In the genomic region with DNA sequence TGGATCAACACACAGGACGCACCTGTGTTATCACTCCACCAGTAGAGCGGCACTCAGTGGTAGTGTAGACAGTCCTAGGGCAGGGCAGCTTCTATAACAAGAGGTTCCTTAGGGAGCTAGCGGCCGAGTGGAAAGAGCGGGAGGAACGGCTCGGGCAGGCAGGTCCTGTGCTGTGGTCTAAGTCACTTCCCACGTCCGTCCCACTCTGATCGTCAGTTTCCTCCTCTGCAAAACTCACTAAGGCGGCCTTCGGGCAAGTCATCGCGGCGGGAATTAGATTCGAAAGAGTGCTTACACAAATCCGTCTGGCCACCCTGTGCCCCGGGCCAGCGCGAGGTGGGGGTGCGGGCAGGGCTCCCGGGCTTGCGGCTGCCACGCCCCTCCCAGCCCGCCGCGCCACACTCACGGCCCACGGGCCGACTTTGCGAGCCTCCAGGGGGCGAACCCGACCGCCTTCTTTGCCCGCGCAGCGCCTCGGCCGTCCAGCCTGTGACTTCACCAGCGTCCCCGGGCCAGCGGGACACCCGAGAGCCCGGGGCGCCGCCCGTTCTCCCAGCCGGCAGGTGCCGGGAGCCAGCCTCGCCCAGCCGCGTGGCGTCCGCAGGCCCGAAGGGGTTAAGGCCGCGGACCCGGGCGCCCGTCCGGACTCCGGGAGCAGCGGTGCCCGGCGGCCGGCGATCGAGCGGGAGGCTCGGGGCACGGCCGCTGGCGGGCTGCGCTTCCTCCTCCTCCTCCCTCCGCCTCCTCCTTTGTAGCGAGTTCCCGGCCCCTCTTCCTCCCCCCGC, we compare ENCODE assay signal across 1 cellular context.
TF ChIP-seq lines count a peak whose summit lies in the region.

No MANE protein-coding gene starts in this region.

TF ChIP-seq in HEK293, 187 proteins besides CTCF, POLR2A, EP300 and RAD21 (continued from another document):
- TF ChIP-seq, protein P1, sequence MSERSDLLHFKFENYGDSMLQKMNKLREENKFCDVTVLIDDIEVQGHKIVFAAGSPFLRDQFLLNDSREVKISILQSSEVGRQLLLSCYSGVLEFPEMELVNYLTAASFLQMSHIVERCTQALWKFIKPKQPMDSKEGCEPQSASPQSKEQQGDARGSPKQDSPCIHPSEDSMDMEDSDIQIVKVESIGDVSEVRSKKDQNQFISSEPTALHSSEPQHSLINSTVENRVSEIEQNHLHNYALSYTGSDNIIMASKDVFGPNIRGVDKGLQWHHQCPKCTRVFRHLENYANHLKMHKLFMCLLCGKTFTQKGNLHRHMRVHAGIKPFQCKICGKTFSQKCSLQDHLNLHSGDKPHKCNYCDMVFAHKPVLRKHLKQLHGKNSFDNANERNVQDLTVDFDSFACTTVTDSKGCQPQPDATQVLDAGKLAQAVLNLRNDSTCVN (tag by site-specific recombination; optimal IDR thresholded peaks at IDR 0.05): peak; percentile 72
- TF ChIP-seq ZNF23 (tag by site-specific recombination; IDR thresholded peaks at IDR 0.05; ENCODE audit: borderline replicate concordance): no peak
- TF ChIP-seq ZNF140 (tag by site-specific recombination; IDR thresholded peaks at IDR 0.05): no peak
- TF ChIP-seq ZNF664 (tag by site-specific recombination; IDR thresholded peaks at IDR 0.05): no peak
- TF ChIP-seq ZNF791 (tag by site-specific recombination; IDR thresholded peaks at IDR 0.05): no peak
- TF ChIP-seq ZNF76 (tag by site-specific recombination; IDR thresholded peaks at IDR 0.05; ENCODE audit: borderline replicate concordance, low read depth): peak; percentile 31; the same call in 1 of the 2 replicates
- TF ChIP-seq ZNF510 (tag by site-specific recombination; IDR thresholded peaks at IDR 0.05; ENCODE audit: insufficient replicate concordance): no peak
- 0 out of 2 replicates have a peak, but pooled peaks have one; percentile 22 for TF ChIP-seq ZNF785 (tag by site-specific recombination; IDR thresholded peaks at IDR 0.05)
- no peak for TF ChIP-seq SALL2 (tag by site-specific recombination; IDR thresholded peaks at IDR 0.05; ENCODE audit: borderline replicate concordance)
- no peak for TF ChIP-seq ZNF654 (tag by site-specific recombination; IDR thresholded peaks at IDR 0.05; ENCODE audit: low read depth)
- no peak for TF ChIP-seq ZFP37 (tag by site-specific recombination; IDR thresholded peaks at IDR 0.05)
- peak; percentile 94 for TF ChIP-seq ZBTB8A (tag by site-specific recombination; IDR thresholded peaks at IDR 0.05)
- no peak for TF ChIP-seq ZBTB1 (tag by site-specific recombination; IDR thresholded peaks at IDR 0.05)
- no peak for TF ChIP-seq ZNF394 (tag by site-specific recombination; IDR thresholded peaks at IDR 0.05; ENCODE audit: borderline replicate concordance)
- peak; percentile 78 for TF ChIP-seq GLIS2 (tag by site-specific recombination; IDR thresholded peaks at IDR 0.05)
- TF ChIP-seq, protein P2, sequence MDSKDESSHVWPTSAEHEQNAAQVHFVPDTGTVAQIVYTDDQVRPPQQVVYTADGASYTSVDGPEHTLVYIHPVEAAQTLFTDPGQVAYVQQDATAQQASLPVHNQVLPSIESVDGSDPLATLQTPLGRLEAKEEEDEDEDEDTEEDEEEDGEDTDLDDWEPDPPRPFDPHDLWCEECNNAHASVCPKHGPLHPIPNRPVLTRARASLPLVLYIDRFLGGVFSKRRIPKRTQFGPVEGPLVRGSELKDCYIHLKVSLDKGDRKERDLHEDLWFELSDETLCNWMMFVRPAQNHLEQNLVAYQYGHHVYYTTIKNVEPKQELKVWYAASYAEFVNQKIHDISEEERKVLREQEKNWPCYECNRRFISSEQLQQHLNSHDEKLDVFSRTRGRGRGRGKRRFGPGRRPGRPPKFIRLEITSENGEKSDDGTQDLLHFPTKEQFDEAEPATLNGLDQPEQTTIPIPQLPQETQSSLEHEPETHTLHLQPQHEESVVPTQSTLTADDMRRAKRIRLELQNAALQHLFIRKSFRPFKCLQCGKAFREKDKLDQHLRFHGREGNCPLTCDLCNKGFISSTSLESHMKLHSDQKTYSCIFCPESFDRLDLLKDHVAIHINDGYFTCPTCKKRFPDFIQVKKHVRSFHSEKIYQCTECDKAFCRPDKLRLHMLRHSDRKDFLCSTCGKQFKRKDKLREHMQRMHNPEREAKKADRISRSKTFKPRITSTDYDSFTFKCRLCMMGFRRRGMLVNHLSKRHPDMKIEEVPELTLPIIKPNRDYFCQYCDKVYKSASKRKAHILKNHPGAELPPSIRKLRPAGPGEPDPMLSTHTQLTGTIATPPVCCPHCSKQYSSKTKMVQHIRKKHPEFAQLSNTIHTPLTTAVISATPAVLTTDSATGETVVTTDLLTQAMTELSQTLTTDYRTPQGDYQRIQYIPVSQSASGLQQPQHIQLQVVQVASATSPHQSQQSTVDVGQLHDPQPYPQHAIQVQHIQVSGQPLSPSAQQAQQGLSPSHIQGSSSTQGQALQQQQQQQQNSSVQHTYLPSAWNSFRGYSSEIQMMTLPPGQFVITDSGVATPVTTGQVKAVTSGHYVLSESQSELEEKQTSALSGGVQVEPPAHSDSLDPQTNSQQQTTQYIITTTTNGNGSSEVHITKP (tag by site-specific recombination; IDR thresholded peaks at IDR 0.05): 0 out of 2 replicates have a peak, but pooled peaks have one; percentile 29
- TF ChIP-seq ZNF274 (IDR thresholded peaks at IDR 0.05; ENCODE audit: low read length): no peak
- TF ChIP-seq ZNF274 (tag by site-specific recombination; IDR thresholded peaks at IDR 0.05; ENCODE audit: borderline replicate concordance): no peak
- peak; percentile 92 for TF ChIP-seq ZFHX2 (tag by site-specific recombination; conservative IDR thresholded peaks at IDR 0.05)
- no peak for TF ChIP-seq ZNF391 (tag by site-specific recombination; IDR thresholded peaks at IDR 0.05; ENCODE audit: borderline replicate concordance, low read depth)
- TF ChIP-seq ZNF114 (tag by site-specific recombination; IDR thresholded peaks at IDR 0.05): no peak
- TF ChIP-seq, protein P3, sequence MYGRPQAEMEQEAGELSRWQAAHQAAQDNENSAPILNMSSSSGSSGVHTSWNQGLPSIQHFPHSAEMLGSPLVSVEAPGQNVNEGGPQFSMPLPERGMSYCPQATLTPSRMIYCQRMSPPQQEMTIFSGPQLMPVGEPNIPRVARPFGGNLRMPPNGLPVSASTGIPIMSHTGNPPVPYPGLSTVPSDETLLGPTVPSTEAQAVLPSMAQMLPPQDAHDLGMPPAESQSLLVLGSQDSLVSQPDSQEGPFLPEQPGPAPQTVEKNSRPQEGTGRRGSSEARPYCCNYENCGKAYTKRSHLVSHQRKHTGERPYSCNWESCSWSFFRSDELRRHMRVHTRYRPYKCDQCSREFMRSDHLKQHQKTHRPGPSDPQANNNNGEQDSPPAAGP (tag by site-specific recombination; IDR thresholded peaks at IDR 0.05): 0 out of 2 replicates have a peak, but pooled peaks have one; percentile 23
- TF ChIP-seq RBAK (tag by site-specific recombination; IDR thresholded peaks at IDR 0.05): no peak
- TF ChIP-seq, protein P4, sequence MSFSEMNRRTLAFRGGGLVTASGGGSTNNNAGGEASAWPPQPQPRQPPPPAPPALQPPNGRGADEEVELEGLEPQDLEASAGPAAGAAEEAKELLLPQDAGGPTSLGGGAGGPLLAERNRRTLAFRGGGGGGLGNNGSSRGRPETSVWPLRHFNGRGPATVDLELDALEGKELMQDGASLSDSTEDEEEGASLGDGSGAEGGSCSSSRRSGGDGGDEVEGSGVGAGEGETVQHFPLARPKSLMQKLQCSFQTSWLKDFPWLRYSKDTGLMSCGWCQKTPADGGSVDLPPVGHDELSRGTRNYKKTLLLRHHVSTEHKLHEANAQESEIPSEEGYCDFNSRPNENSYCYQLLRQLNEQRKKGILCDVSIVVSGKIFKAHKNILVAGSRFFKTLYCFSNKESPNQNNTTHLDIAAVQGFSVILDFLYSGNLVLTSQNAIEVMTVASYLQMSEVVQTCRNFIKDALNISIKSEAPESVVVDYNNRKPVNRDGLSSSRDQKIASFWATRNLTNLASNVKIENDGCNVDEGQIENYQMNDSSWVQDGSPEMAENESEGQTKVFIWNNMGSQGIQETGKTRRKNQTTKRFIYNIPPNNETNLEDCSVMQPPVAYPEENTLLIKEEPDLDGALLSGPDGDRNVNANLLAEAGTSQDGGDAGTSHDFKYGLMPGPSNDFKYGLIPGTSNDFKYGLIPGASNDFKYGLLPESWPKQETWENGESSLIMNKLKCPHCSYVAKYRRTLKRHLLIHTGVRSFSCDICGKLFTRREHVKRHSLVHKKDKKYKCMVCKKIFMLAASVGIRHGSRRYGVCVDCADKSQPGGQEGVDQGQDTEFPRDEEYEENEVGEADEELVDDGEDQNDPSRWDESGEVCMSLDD (tag by site-specific recombination; IDR thresholded peaks at IDR 0.05): no peak; the same call in 1 of the 2 replicates
- TF ChIP-seq ZNF157 (tag by site-specific recombination; IDR thresholded peaks at IDR 0.05): no peak
- no peak for TF ChIP-seq ZNF175 (tag by site-specific recombination; IDR thresholded peaks at IDR 0.05)
- no peak for TF ChIP-seq ZNF214 (tag by site-specific recombination; IDR thresholded peaks at IDR 0.05; ENCODE audit: borderline replicate concordance)
- no peak for TF ChIP-seq SP2 (tag by site-specific recombination; IDR thresholded peaks at IDR 0.05)
- TF ChIP-seq ZNF660 (tag by site-specific recombination; IDR thresholded peaks at IDR 0.05): peak; percentile 85; the same call in 1 of the 2 replicates
- TF ChIP-seq ZNF24 (tag by site-specific recombination; IDR thresholded peaks at IDR 0.05): no peak
- TF ChIP-seq ZNF621 (tag by site-specific recombination; IDR thresholded peaks at IDR 0.05): no peak
- TF ChIP-seq, protein P5, sequence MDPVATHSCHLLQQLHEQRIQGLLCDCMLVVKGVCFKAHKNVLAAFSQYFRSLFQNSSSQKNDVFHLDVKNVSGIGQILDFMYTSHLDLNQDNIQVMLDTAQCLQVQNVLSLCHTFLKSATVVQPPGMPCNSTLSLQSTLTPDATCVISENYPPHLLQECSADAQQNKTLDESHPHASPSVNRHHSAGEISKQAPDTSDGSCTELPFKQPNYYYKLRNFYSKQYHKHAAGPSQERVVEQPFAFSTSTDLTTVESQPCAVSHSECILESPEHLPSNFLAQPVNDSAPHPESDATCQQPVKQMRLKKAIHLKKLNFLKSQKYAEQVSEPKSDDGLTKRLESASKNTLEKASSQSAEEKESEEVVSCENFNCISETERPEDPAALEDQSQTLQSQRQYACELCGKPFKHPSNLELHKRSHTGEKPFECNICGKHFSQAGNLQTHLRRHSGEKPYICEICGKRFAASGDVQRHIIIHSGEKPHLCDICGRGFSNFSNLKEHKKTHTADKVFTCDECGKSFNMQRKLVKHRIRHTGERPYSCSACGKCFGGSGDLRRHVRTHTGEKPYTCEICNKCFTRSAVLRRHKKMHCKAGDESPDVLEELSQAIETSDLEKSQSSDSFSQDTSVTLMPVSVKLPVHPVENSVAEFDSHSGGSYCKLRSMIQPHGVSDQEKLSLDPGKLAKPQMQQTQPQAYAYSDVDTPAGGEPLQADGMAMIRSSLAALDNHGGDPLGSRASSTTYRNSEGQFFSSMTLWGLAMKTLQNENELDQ (tag by site-specific recombination; IDR thresholded peaks at IDR 0.05; ENCODE audit: low read depth): no peak
- TF ChIP-seq, protein P6, sequence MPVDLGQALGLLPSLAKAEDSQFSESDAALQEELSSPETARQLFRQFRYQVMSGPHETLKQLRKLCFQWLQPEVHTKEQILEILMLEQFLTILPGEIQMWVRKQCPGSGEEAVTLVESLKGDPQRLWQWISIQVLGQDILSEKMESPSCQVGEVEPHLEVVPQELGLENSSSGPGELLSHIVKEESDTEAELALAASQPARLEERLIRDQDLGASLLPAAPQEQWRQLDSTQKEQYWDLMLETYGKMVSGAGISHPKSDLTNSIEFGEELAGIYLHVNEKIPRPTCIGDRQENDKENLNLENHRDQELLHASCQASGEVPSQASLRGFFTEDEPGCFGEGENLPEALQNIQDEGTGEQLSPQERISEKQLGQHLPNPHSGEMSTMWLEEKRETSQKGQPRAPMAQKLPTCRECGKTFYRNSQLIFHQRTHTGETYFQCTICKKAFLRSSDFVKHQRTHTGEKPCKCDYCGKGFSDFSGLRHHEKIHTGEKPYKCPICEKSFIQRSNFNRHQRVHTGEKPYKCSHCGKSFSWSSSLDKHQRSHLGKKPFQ (tag by site-specific recombination; IDR thresholded peaks at IDR 0.05): no peak
- peak; percentile 80; the same call in 1 of the 2 replicates for TF ChIP-seq TRIM28 (IDR thresholded peaks at IDR 0.05; ENCODE audit: borderline replicate concordance, low read length)
- TF ChIP-seq OSR2 (tag by site-specific recombination; IDR thresholded peaks at IDR 0.05): no peak
- TF ChIP-seq ZNF629 (tag by site-specific recombination; IDR thresholded peaks at IDR 0.05): 0 out of 2 replicates have a peak, but pooled peaks have one; percentile 16
- peak; percentile 96 for TF ChIP-seq ZNF223 (tag by site-specific recombination; IDR thresholded peaks at IDR 0.05)
- TF ChIP-seq EGR2 (tag by site-specific recombination; IDR thresholded peaks at IDR 0.05; ENCODE audit: low read depth): peak; percentile 78
- TF ChIP-seq ZNF174 (tag by site-specific recombination; IDR thresholded peaks at IDR 0.05): no peak
- TF ChIP-seq, protein P7, sequence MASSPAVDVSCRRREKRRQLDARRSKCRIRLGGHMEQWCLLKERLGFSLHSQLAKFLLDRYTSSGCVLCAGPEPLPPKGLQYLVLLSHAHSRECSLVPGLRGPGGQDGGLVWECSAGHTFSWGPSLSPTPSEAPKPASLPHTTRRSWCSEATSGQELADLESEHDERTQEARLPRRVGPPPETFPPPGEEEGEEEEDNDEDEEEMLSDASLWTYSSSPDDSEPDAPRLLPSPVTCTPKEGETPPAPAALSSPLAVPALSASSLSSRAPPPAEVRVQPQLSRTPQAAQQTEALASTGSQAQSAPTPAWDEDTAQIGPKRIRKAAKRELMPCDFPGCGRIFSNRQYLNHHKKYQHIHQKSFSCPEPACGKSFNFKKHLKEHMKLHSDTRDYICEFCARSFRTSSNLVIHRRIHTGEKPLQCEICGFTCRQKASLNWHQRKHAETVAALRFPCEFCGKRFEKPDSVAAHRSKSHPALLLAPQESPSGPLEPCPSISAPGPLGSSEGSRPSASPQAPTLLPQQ (tag by site-specific recombination; IDR thresholded peaks at IDR 0.05): 0 out of 2 replicates have a peak, but pooled peaks have one; percentile 68
- TF ChIP-seq ZNF777 (tag by site-specific recombination; IDR thresholded peaks at IDR 0.05; ENCODE audit: borderline replicate concordance): no peak
- TF ChIP-seq, protein P8, sequence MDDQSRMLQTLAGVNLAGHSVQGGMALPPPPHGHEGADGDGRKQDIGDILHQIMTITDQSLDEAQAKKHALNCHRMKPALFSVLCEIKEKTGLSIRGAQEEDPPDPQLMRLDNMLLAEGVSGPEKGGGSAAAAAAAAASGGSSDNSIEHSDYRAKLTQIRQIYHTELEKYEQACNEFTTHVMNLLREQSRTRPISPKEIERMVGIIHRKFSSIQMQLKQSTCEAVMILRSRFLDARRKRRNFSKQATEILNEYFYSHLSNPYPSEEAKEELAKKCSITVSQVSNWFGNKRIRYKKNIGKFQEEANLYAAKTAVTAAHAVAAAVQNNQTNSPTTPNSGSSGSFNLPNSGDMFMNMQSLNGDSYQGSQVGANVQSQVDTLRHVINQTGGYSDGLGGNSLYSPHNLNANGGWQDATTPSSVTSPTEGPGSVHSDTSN (CRISPR knock-in tag; IDR thresholded peaks at IDR 0.05): 0 out of 2 replicates have a peak, but pooled peaks have one; percentile 23
- no peak for TF ChIP-seq ZNF2 (tag by site-specific recombination; IDR thresholded peaks at IDR 0.05)
- no peak for TF ChIP-seq ZNF366 (tag by site-specific recombination; conservative IDR thresholded peaks at IDR 0.05)
- no peak for TF ChIP-seq ZNF221 (tag by site-specific recombination; IDR thresholded peaks at IDR 0.05; ENCODE audit: borderline replicate concordance)
